17 cellular contexts compared by ENCODE assay signal in the genomic region with DNA sequence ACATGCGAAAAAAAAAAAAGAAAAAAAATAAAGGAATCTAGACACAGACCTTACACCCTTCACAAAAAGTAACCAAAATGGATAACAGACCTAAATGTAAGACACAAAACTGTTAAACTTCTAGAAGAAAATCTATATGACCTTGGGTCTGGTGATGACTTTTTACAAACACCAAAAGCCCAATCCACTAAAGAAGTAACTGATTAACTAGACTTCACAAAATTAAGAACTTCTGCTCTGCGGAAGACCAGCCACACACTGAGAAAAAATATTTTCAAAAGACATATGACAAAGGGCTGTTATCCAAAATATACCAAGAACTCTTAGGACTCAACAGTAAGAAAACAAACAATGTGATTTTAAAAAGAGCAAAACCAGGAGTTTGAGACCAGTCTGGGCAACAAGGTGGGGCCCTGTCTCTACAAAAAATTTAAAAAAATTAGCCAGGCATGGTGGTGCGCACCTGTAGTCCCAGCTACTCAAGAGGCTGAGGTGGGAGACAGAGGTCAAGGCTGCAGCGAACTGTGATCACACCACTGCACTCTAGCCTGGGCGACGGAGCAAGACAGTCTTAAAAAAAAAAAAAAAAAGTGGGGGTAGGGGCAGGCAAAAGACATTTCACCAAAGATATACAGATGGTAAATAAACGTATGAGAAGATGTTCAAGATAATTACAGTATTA. TPM values are rescaled to one million over a fixed set of nuclear protein-coding genes. Genes with fewer than 3 reads are reported as not detected.
DNase-seq lines count a peak whose midpoint lies in the region; ATAC-seq and TF ChIP-seq lines count a peak whose summit lies in the region.
"Had no signal": no experiment of that assay in that cellular context is flagged by ENCODE, and none has a peak within 500 bp of the region (broad histone marks: within the 10 kb centered on the region; RNA-seq: fewer than 3 reads in every experiment).

No MANE protein-coding gene starts in this region.

- no peaks in the 10 kb centered on the region for H3K27me3 Mint-ChIP-seq in activated naive CD8-positive, alpha-beta T cell treated with anti-CD3 and anti-CD28 coated beads, Interleukin-2, amount 50 U/mL, for 24 hours
- no peaks in the 10 kb centered on the region for H3K27me3 Mint-ChIP-seq in activated naive CD8-positive, alpha-beta T cell treated with anti-CD3 and anti-CD28 coated beads for 36 hours
- H3K27me3 Mint-ChIP-seq in activated B cell treated with CpG ODN at 0.5 μM for 24 hours, result no peaks in the 10 kb centered on the region
- no peaks in the 10 kb centered on the region for H3K27me3 Mint-ChIP-seq in naive B cell
- no peaks in the 10 kb centered on the region for H3K27me3 Mint-ChIP-seq in activated CD8-positive, alpha-beta T cell treated with anti-CD3 and anti-CD28 coated beads, Interleukin-2, amount 10 ng/mL, durations not matched to agents 7 days and 5 days (ENCODE audit: low read depth)

- H3K9ac ChIP-seq in skeletal muscle tissue (ENCODE audit: low read depth in 1 of 3, low read length in 3 of 3), result no peak overlapping the region

- no peak for ATAC-seq in activated naive CD8-positive, alpha-beta T cell treated with anti-CD3 and anti-CD28 coated beads, Interleukin-2, amount 50 U/mL, for 24 hours
- no peak for ATAC-seq in activated B cell treated with CpG ODN at 0.5 μM for 24 hours (ENCODE audit: low read depth)
- no peak for ATAC-seq in naive B cell (ENCODE audit: low read depth in 2 of 2)
- ATAC-seq in HG02763 (IDR thresholded peaks at IDR 0.05; ENCODE audit: unreplicated experiment), result no peak
- ATAC-seq in activated CD8-positive, alpha-beta T cell treated with anti-CD3 and anti-CD28 coated beads, Interleukin-2, amount 10 ng/mL, durations not matched to agents 7 days and 5 days, result no peak
- ATAC-seq: PC-3 had no signal

- H3K27ac ChIP-seq in skeletal muscle tissue (ENCODE audit: low read depth, low read length), result peak overlapping the region; percentile 49

- no peak overlapping the region for H3K4me3 ChIP-seq in skeletal muscle tissue (ENCODE audit: low read length in 3 of 3)

- CTCF ChIA-PET in activated B cell treated with CpG ODN at 0.5 μM for 24 hours (lab: Charles Lee), result interaction anchor here (1.5 kb wide), 1 partner anchor 10 kb away, joined by 4 read pairs; a partner anchor contains a TSS
- CTCF ChIA-PET in activated CD8-positive, alpha-beta T cell treated with anti-CD3 and anti-CD28 coated beads, Interleukin-2, amount 10 ng/mL, durations not matched to agents 7 days and 5 days (lab: Charles Lee), result interaction anchor here (1.1 kb wide), 1 partner anchor 10 kb away, joined by 4 read pairs; a partner anchor contains a TSS

- peaks cover 9 to 17% (median 17%) of the 10 kb centered on the region in 3 donors for H3K36me3 ChIP-seq in skeletal muscle tissue (ENCODE audit: control insufficient read depth in 3 of 3, insufficient read depth in 3 of 3, low read length in 3 of 3)

- H3K27ac Mint-ChIP-seq in activated naive CD8-positive, alpha-beta T cell treated with anti-CD3 and anti-CD28 coated beads, Interleukin-2, amount 50 U/mL, for 24 hours, result peak overlapping the region; percentile 17
- no peak overlapping the region for H3K27ac Mint-ChIP-seq in activated naive CD8-positive, alpha-beta T cell treated with anti-CD3 and anti-CD28 coated beads for 36 hours
- H3K27ac Mint-ChIP-seq in activated B cell treated with CpG ODN at 0.5 μM for 24 hours (peak overlapping the region; percentile 10), naive B cell (peak overlapping the region in 4 of 6 donors; percentile 9 to 78 (median 55))
- H3K27ac Mint-ChIP-seq in activated CD8-positive, alpha-beta T cell treated with anti-CD3 and anti-CD28 coated beads, Interleukin-2, amount 10 ng/mL, durations not matched to agents 7 days and 5 days, result no peak overlapping the region

- peaks cover 35 to 43% (median 37%) of the 10 kb centered on the region in 3 donors for H3K4me1 ChIP-seq in skeletal muscle tissue (ENCODE audit: control insufficient read depth in 3 of 3, insufficient read depth in 3 of 3, low read length in 3 of 3)
- H3K4me1 ChIP-seq: Caco-2 had no signal

- no peaks in the 10 kb centered on the region for H3K27me3 ChIP-seq in skeletal muscle tissue (ENCODE audit: control insufficient read depth in 3 of 3, insufficient read depth in 3 of 3, low read length in 3 of 3)

- POLR2A ChIA-PET in activated B cell treated with CpG ODN at 0.5 μM for 24 hours (lab: Charles Lee), result interaction anchor here (0.6 to 1.2 kb wide), 3 partner anchors 9 to 288 kb away, joined by 3 to 5 read pairs (median 4); a partner anchor contains a TSS
- POLR2A ChIA-PET in activated CD8-positive, alpha-beta T cell treated with anti-CD3 and anti-CD28 coated beads, Interleukin-2, amount 10 ng/mL, durations not matched to agents 7 days and 5 days (lab: Charles Lee), result no interaction called here

- peaks cover 75% of the 10 kb centered on the region for H3K36me3 Mint-ChIP-seq in activated naive CD8-positive, alpha-beta T cell treated with anti-CD3 and anti-CD28 coated beads, Interleukin-2, amount 50 U/mL, for 24 hours (ENCODE audit: low read depth)
- H3K36me3 Mint-ChIP-seq in activated naive CD8-positive, alpha-beta T cell treated with anti-CD3 and anti-CD28 coated beads for 36 hours, result peaks cover 52% of the 10 kb centered on the region
- peaks cover 90% of the 10 kb centered on the region for H3K36me3 Mint-ChIP-seq in activated B cell treated with CpG ODN at 0.5 μM for 24 hours (ENCODE audit: low read depth)
- H3K36me3 Mint-ChIP-seq in naive B cell, result peaks cover 34 to 35% of the 10 kb centered on the region in 2 donors
- peaks cover 60% of the 10 kb centered on the region for H3K36me3 Mint-ChIP-seq in activated CD8-positive, alpha-beta T cell treated with anti-CD3 and anti-CD28 coated beads, Interleukin-2, amount 10 ng/mL, durations not matched to agents 7 days and 5 days (ENCODE audit: low read depth)

- intact Hi-C loops in activated B cell treated with CpG ODN at 0.5 μM for 24 hours (cut with micrococcal nuclease), result no loop called here

- no peaks in the 10 kb centered on the region for H3K9me3 ChIP-seq in skeletal muscle tissue (ENCODE audit: control insufficient read depth in 3 of 3, low read length in 3 of 3)
- H3K9me3 ChIP-seq: Caco-2 had no signal

- no peak for DNase-seq in activated naive CD8-positive, alpha-beta T cell treated with anti-CD3 and anti-CD28 coated beads, Interleukin-2, amount 50 U/mL, for 24 hours
- no peak for DNase-seq in activated naive CD8-positive, alpha-beta T cell treated with anti-CD3 and anti-CD28 coated beads for 36 hours
- no peak for DNase-seq in activated B cell treated with CpG ODN at 0.5 μM for 24 hours
- DNase-seq in naive B cell, result no peak
- DNase-seq in UCSD-AML1 (lab: John Stamatoyannopoulos, UW; ENCODE audit: unreplicated experiment), result no peak
- no peak for DNase-seq in activated CD8-positive, alpha-beta T cell treated with anti-CD3 and anti-CD28 coated beads, Interleukin-2, amount 10 ng/mL, durations not matched to agents 7 days and 5 days
- DNase-seq: Caco-2, DMS53, HCEC 1CT, KBM-7, NCI-H1048, NCI-H146, NCI-H2227 treated with DMSO at 0.1 percent for 48 hours, NCI-H526, PC-3 had no signal

- H3K9me3 Mint-ChIP-seq in activated naive CD8-positive, alpha-beta T cell treated with anti-CD3 and anti-CD28 coated beads, Interleukin-2, amount 50 U/mL, for 24 hours, result no peaks in the 10 kb centered on the region
- no peaks in the 10 kb centered on the region for H3K9me3 Mint-ChIP-seq in activated naive CD8-positive, alpha-beta T cell treated with anti-CD3 and anti-CD28 coated beads for 36 hours
- H3K9me3 Mint-ChIP-seq in activated B cell treated with CpG ODN at 0.5 μM for 24 hours, result no peaks in the 10 kb centered on the region
- H3K9me3 Mint-ChIP-seq in naive B cell, result no peaks in the 10 kb centered on the region
- no peaks in the 10 kb centered on the region for H3K9me3 Mint-ChIP-seq in activated CD8-positive, alpha-beta T cell treated with anti-CD3 and anti-CD28 coated beads, Interleukin-2, amount 10 ng/mL, durations not matched to agents 7 days and 5 days (ENCODE audit: insufficient read depth)

- no peak overlapping the region for H3K4me3 Mint-ChIP-seq in activated naive CD8-positive, alpha-beta T cell treated with anti-CD3 and anti-CD28 coated beads, Interleukin-2, amount 50 U/mL, for 24 hours
- no peak overlapping the region for H3K4me3 Mint-ChIP-seq in activated naive CD8-positive, alpha-beta T cell treated with anti-CD3 and anti-CD28 coated beads for 36 hours
- H3K4me3 Mint-ChIP-seq in activated B cell treated with CpG ODN at 0.5 μM for 24 hours (no peak overlapping the region), naive B cell (no peak overlapping the region)
- H3K4me3 Mint-ChIP-seq in activated CD8-positive, alpha-beta T cell treated with anti-CD3 and anti-CD28 coated beads, Interleukin-2, amount 10 ng/mL, durations not matched to agents 7 days and 5 days, result no peak overlapping the region

- peaks cover 31% of the 10 kb centered on the region for H3K4me1 Mint-ChIP-seq in activated naive CD8-positive, alpha-beta T cell treated with anti-CD3 and anti-CD28 coated beads, Interleukin-2, amount 50 U/mL, for 24 hours
- H3K4me1 Mint-ChIP-seq in activated naive CD8-positive, alpha-beta T cell treated with anti-CD3 and anti-CD28 coated beads for 36 hours, result peaks cover 37% of the 10 kb centered on the region
- H3K4me1 Mint-ChIP-seq in activated B cell treated with CpG ODN at 0.5 μM for 24 hours, result peaks cover 69% of the 10 kb centered on the region
- peaks cover 43 to 77% (median 69%) of the 10 kb centered on the region in 3 donors for H3K4me1 Mint-ChIP-seq in naive B cell
- H3K4me1 Mint-ChIP-seq in activated CD8-positive, alpha-beta T cell treated with anti-CD3 and anti-CD28 coated beads, Interleukin-2, amount 10 ng/mL, durations not matched to agents 7 days and 5 days (ENCODE audit: low read depth), result peaks cover 9% of the 10 kb centered on the region

- no peak for TF ChIP-seq CTCF in activated B cell treated with CpG ODN at 0.5 μM for 24 hours (IDR thresholded peaks at IDR 0.05)

RNA-seq across cellular contexts. Expression of a gene that starts 9.8 kb away (rescaled TPM):
- 100 to 1,000 TPM; 226 to 228 TPM for total RNA-seq in activated naive CD8-positive, alpha-beta T cell treated with anti-CD3 and anti-CD28 coated beads for 36 hours
- total RNA-seq in activated B cell treated with CpG ODN at 0.5 μM for 24 hours, result 232 and 260 TPM in 2 replicates
- polyA plus RNA-seq in naive B cell (ENCODE audit: low read depth in 6 of 6), result 100 to 1,000 TPM; 156 to 250 (median 234) TPM
- total RNA-seq in skeletal muscle tissue, result 94.5 TPM
- total RNA-seq in activated CD8-positive, alpha-beta T cell treated with anti-CD3 and anti-CD28 coated beads, Interleukin-2, amount 10 ng/mL, durations not matched to agents 7 days and 5 days, result 100 to 1,000 TPM; 139 to 145 TPM

Comparison
In these comparisons a context has a peak if more than half of its experiments do, and no peak if none do; other contexts are left out.
1. H3K27ac Mint-ChIP-seq: peak in activated naive CD8-positive, alpha-beta T cell treated with anti-CD3 and anti-CD28 coated beads, Interleukin-2, amount 50 U/mL, for 24 hours (single experiment), activated B cell treated with CpG ODN at 0.5 μM for 24 hours (single experiment) and naive B cell (4 of 6); none in activated naive CD8-positive, alpha-beta T cell treated with anti-CD3 and anti-CD28 coated beads for 36 hours (single experiment) and activated CD8-positive, alpha-beta T cell treated with anti-CD3 and anti-CD28 coated beads, Interleukin-2, amount 10 ng/mL, durations not matched to agents 7 days and 5 days (single experiment).